ENCODE assay signal across 8 cellular contexts in the genomic region with DNA sequence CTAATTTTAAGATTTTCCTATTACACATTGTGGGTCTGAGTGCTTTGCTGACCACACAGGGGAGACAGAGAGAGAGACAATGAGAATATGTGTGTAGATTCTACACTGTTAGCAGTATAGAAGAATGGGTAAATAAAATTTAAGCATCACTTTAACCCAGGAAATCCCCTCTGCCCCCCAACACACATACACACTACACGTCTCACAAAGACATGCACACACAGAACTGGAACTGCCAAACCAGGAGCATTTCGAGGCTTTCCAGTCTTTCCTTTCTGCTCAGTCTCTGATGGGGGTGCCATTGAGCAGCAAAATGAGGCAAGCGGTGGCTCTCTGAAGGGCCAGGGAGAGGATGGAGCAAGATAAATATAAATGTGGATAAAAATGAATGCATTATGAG. TPM values are rescaled to one million over a fixed set of nuclear protein-coding genes. Genes with fewer than 3 reads are reported as not detected.
DNase-seq lines count a peak whose midpoint lies in the region; ATAC-seq, FAIRE-seq and TF ChIP-seq lines count a peak whose summit lies in the region.

No MANE protein-coding gene starts in this region.

- ATAC-seq in HG02610 (IDR thresholded peaks at IDR 0.05; ENCODE audit: unreplicated experiment): no peak

- H3K27ac ChIP-seq in endothelial cell of umbilical vein (ENCODE audit: insufficient read depth, low read depth, low read length): no peak overlapping the region

- DNase-seq in activated naive CD4-positive, alpha-beta T cell treated with anti-CD3 and anti-CD28 coated beads for 36 hours: peak; percentile 25
- no peak for DNase-seq in activated naive CD4-positive, alpha-beta T cell treated with anti-CD3 and anti-CD28 coated beads, Interleukin-2, amount 10 ng/mL, durations not matched to agents 7 days and 5 days
- DNase-seq in NOMO-1 treated with DMSO at 0.1 percent for 48 hours (lab: John Stamatoyannopoulos, UW; ENCODE audit: unreplicated experiment) (peak; percentile 24), endothelial cell of umbilical vein (ENCODE audit: low read depth, low spot score) (peak; percentile 80), putamen (ENCODE audit: low spot score) (peak; percentile 63), NCI-H446 treated with DMSO at 0.1 percent for 48 hours (lab: John Stamatoyannopoulos, UW) (no peak)
- no peak for DNase-seq in activated T-helper 2 cell treated with anti-CD3 and anti-CD28 coated beads, Interferon-gamma antibody, Interleukin-2, Interleukin-4, amounts not matched to agents 10 μg/mL and 5 μg/mL and 100 μg/mL, durations not matched to agents 14 hours and 24 hours and 36 hours (ENCODE audit: low spot score)

- peak; percentile 43 to 48 for TF ChIP-seq CTCF in endothelial cell of umbilical vein (IDR thresholded peaks at IDR 0.05; ENCODE audit: extremely low read depth in 1 of 2, insufficient read depth in 1 of 2, low read depth in 1 of 2, low read length in 2 of 2)

- intact Hi-C loops in activated naive CD4-positive, alpha-beta T cell treated with anti-CD3 and anti-CD28 coated beads for 36 hours (cut with micrococcal nuclease): no loop called here
- intact Hi-C loops in endothelial cell of umbilical vein (cut with micrococcal nuclease): loop anchor here (1.0 to 2.0 kb wide), 3 partner anchors 20 to 66 kb away; no protein-coding TSS in a partner anchor
- intact Hi-C loops in activated T-helper 2 cell treated with anti-CD3 and anti-CD28 coated beads, Interferon-gamma antibody, Interleukin-2, Interleukin-4, amounts not matched to agents 10 μg/mL and 5 μg/mL and 100 μg/mL, durations not matched to agents 14 hours and 24 hours and 36 hours (cut with micrococcal nuclease): loop anchor here (2.0 kb wide), 1 partner anchor 14 kb away; no protein-coding TSS in a partner anchor

- POLR2A ChIA-PET in endothelial cell of umbilical vein (lab: Charles Lee): interaction anchor here (1.0 kb wide), 1 partner anchor 74 kb away, joined by 3 read pairs; no protein-coding TSS in a partner anchor

- peak; percentile 78 for FAIRE-seq in endothelial cell of umbilical vein (lab: Jason Lieb, UNC)

- no peaks in the 10 kb centered on the region for H3K9me3 Mint-ChIP-seq in activated naive CD4-positive, alpha-beta T cell treated with anti-CD3 and anti-CD28 coated beads for 36 hours
- H3K9me3 Mint-ChIP-seq in activated naive CD4-positive, alpha-beta T cell treated with anti-CD3 and anti-CD28 coated beads, Interleukin-2, amount 10 ng/mL, durations not matched to agents 7 days and 5 days: no peaks in the 10 kb centered on the region
- no peaks in the 10 kb centered on the region for H3K9me3 Mint-ChIP-seq in activated T-helper 2 cell treated with anti-CD3 and anti-CD28 coated beads, Interferon-gamma antibody, Interleukin-2, Interleukin-4, amounts not matched to agents 10 μg/mL and 5 μg/mL and 100 μg/mL, durations not matched to agents 14 hours and 24 hours and 36 hours

- H3K9ac ChIP-seq in endothelial cell of umbilical vein (replicated peaks; ENCODE audit: extremely low read depth, insufficient read depth, low read length): peak overlapping the region; percentile 87

- dilution Hi-C loops in endothelial cell of umbilical vein (cut with MboI; ENCODE audit: extremely low pct_ligation_motif_present, low sequenced_read_pairs): no loop called here

- H3K27me3 Mint-ChIP-seq in activated naive CD4-positive, alpha-beta T cell treated with anti-CD3 and anti-CD28 coated beads for 36 hours (ENCODE audit: low read depth): peaks cover 14% of the 10 kb centered on the region
- peaks cover 82% of the 10 kb centered on the region for H3K27me3 Mint-ChIP-seq in activated naive CD4-positive, alpha-beta T cell treated with anti-CD3 and anti-CD28 coated beads, Interleukin-2, amount 10 ng/mL, durations not matched to agents 7 days and 5 days
- H3K27me3 Mint-ChIP-seq in activated T-helper 2 cell treated with anti-CD3 and anti-CD28 coated beads, Interferon-gamma antibody, Interleukin-2, Interleukin-4, amounts not matched to agents 10 μg/mL and 5 μg/mL and 100 μg/mL, durations not matched to agents 14 hours and 24 hours and 36 hours (ENCODE audit: low read depth): peaks cover 34% of the 10 kb centered on the region

- peaks cover 11% of the 10 kb centered on the region for H3K4me1 Mint-ChIP-seq in activated naive CD4-positive, alpha-beta T cell treated with anti-CD3 and anti-CD28 coated beads for 36 hours (ENCODE audit: low read depth)
- peaks cover 15% of the 10 kb centered on the region for H3K4me1 Mint-ChIP-seq in activated naive CD4-positive, alpha-beta T cell treated with anti-CD3 and anti-CD28 coated beads, Interleukin-2, amount 10 ng/mL, durations not matched to agents 7 days and 5 days
- H3K4me1 Mint-ChIP-seq in activated T-helper 2 cell treated with anti-CD3 and anti-CD28 coated beads, Interferon-gamma antibody, Interleukin-2, Interleukin-4, amounts not matched to agents 10 μg/mL and 5 μg/mL and 100 μg/mL, durations not matched to agents 14 hours and 24 hours and 36 hours (ENCODE audit: low read depth): peaks cover 12% of the 10 kb centered on the region

- no peak for TF ChIP-seq POLR2A in endothelial cell of umbilical vein (IDR thresholded peaks at IDR 0.05; ENCODE audit: low read depth, low read length)

- H3K4me1 ChIP-seq in endothelial cell of umbilical vein (ENCODE audit: control insufficient read depth, extremely low read depth, insufficient read depth, low read length): peaks cover 38% of the 10 kb centered on the region

- no peak overlapping the region for H3K4me3 Mint-ChIP-seq in activated naive CD4-positive, alpha-beta T cell treated with anti-CD3 and anti-CD28 coated beads for 36 hours
- no peak overlapping the region for H3K4me3 Mint-ChIP-seq in activated naive CD4-positive, alpha-beta T cell treated with anti-CD3 and anti-CD28 coated beads, Interleukin-2, amount 10 ng/mL, durations not matched to agents 7 days and 5 days
- no peak overlapping the region for H3K4me3 Mint-ChIP-seq in activated T-helper 2 cell treated with anti-CD3 and anti-CD28 coated beads, Interferon-gamma antibody, Interleukin-2, Interleukin-4, amounts not matched to agents 10 μg/mL and 5 μg/mL and 100 μg/mL, durations not matched to agents 14 hours and 24 hours and 36 hours (ENCODE audit: low read depth)

- no peaks in the 10 kb centered on the region for H3K27me3 ChIP-seq in endothelial cell of umbilical vein (ENCODE audit: control insufficient read depth in 2 of 2, insufficient read depth in 2 of 2, low read length in 2 of 2)

- no peaks in the 10 kb centered on the region for H3K9me1 ChIP-seq in endothelial cell of umbilical vein (replicated peaks; ENCODE audit: control insufficient read depth, extremely low read depth, insufficient read depth, low read length)

- CTCF ChIA-PET in activated naive CD4-positive, alpha-beta T cell treated with anti-CD3 and anti-CD28 coated beads for 36 hours (lab: Charles Lee): interaction anchor here (0.9 to 1.2 kb wide), 2 partner anchors 11 to 362 kb away, joined by 3 to 4 read pairs; no protein-coding TSS in a partner anchor
- CTCF ChIA-PET in activated naive CD4-positive, alpha-beta T cell treated with anti-CD3 and anti-CD28 coated beads, Interleukin-2, amount 10 ng/mL, durations not matched to agents 7 days and 5 days (lab: Charles Lee): interaction anchor here (1.0 to 1.2 kb wide), 2 partner anchors 10 to 13 kb away, joined by 3 to 6 read pairs; no protein-coding TSS in a partner anchor
- CTCF ChIA-PET in endothelial cell of umbilical vein (lab: Charles Lee): interaction anchor here (0.7 to 4.7 kb wide), 17 partner anchors 9 to 292 kb away, joined by 3 to 62 read pairs (median 5); no protein-coding TSS in a partner anchor

- peaks cover 0 to 2% of the 10 kb centered on the region in 2 experiments for H3K36me3 ChIP-seq in endothelial cell of umbilical vein (ENCODE audit: control insufficient read depth in 2 of 2, extremely low read depth in 1 of 2, insufficient read depth in 2 of 2, low read length in 2 of 2)

- no peaks in the 10 kb centered on the region for H3K9me3 ChIP-seq in endothelial cell of umbilical vein (replicated peaks; ENCODE audit: control insufficient read depth, insufficient read depth, low read length)

- peak overlapping the region in 1 of 3 experiments; percentile 72 for H3K4me3 ChIP-seq in endothelial cell of umbilical vein (replicated peaks in 1 of 3; ENCODE audit: insufficient read depth in 1 of 3, low read depth in 1 of 3, low read length in 3 of 3)

- H2AFZ ChIP-seq in endothelial cell of umbilical vein (ENCODE audit: low read depth, low read length): no peak overlapping the region

- peak overlapping the region; percentile 97 for H3K4me2 ChIP-seq in endothelial cell of umbilical vein (ENCODE audit: insufficient read depth, low read length)

- BruUV-seq in endothelial cell of umbilical vein (replicated peaks; lab: Mats Ljungman, UMichigan): no TSS peak

- H3K79me2 ChIP-seq in endothelial cell of umbilical vein (ENCODE audit: control insufficient read depth, insufficient read depth, low read length): peaks cover 49% of the 10 kb centered on the region

- H4K20me1 ChIP-seq in endothelial cell of umbilical vein (replicated peaks; ENCODE audit: control insufficient read depth, extremely low read depth, insufficient read depth, low read length): no peaks in the 10 kb centered on the region

- H3K36me3 Mint-ChIP-seq in activated naive CD4-positive, alpha-beta T cell treated with anti-CD3 and anti-CD28 coated beads for 36 hours (ENCODE audit: low read depth): no peaks in the 10 kb centered on the region
- H3K36me3 Mint-ChIP-seq in activated naive CD4-positive, alpha-beta T cell treated with anti-CD3 and anti-CD28 coated beads, Interleukin-2, amount 10 ng/mL, durations not matched to agents 7 days and 5 days: no peaks in the 10 kb centered on the region
- H3K36me3 Mint-ChIP-seq in activated T-helper 2 cell treated with anti-CD3 and anti-CD28 coated beads, Interferon-gamma antibody, Interleukin-2, Interleukin-4, amounts not matched to agents 10 μg/mL and 5 μg/mL and 100 μg/mL, durations not matched to agents 14 hours and 24 hours and 36 hours (ENCODE audit: low read depth): no peaks in the 10 kb centered on the region

- H3K27ac Mint-ChIP-seq in activated naive CD4-positive, alpha-beta T cell treated with anti-CD3 and anti-CD28 coated beads for 36 hours: no peak overlapping the region
- no peak overlapping the region for H3K27ac Mint-ChIP-seq in activated naive CD4-positive, alpha-beta T cell treated with anti-CD3 and anti-CD28 coated beads, Interleukin-2, amount 10 ng/mL, durations not matched to agents 7 days and 5 days
- no peak overlapping the region for H3K27ac Mint-ChIP-seq in activated T-helper 2 cell treated with anti-CD3 and anti-CD28 coated beads, Interferon-gamma antibody, Interleukin-2, Interleukin-4, amounts not matched to agents 10 μg/mL and 5 μg/mL and 100 μg/mL, durations not matched to agents 14 hours and 24 hours and 36 hours

RNA-seq across cellular contexts. Expression of gene MERTK, which starts 2.5 kb away (rescaled TPM):
- under 1 TPM; 0.57 to 0.88 TPM for total RNA-seq in activated naive CD4-positive, alpha-beta T cell treated with anti-CD3 and anti-CD28 coated beads for 36 hours
- total RNA-seq in endothelial cell of umbilical vein: 37.3 TPM in 2 replicates
- 38.6 and 39.6 TPM in 2 replicates for polyA plus RNA-seq in endothelial cell of umbilical vein
- polyA plus RNA-seq in endothelial cell of umbilical vein (2011; cell fraction: cytosol; rRNA removed): 25.8 and 31.1 TPM in 2 replicates
- 113 and 116 TPM in 2 replicates for polyA plus RNA-seq in endothelial cell of umbilical vein (2011; cell fraction: nucleus; rRNA removed)
- polyA plus RNA-seq in endothelial cell of umbilical vein (2012): 18.1 and 27.2 TPM in 2 replicates
- 53.1 and 66.4 TPM in 2 replicates for polyA minus RNA-seq in endothelial cell of umbilical vein
- not detected for polyA minus RNA-seq in endothelial cell of umbilical vein (2011; cell fraction: cytosol; rRNA and poly(A)+ RNA removed)
- polyA minus RNA-seq in endothelial cell of umbilical vein (2011; cell fraction: nucleus; rRNA and poly(A)+ RNA removed): 53.2 and 69.2 TPM in 2 replicates
- total RNA-seq in activated T-helper 2 cell treated with anti-CD3 and anti-CD28 coated beads, Interferon-gamma antibody, Interleukin-2, Interleukin-4, amounts not matched to agents 10 μg/mL and 5 μg/mL and 100 μg/mL, durations not matched to agents 14 hours and 24 hours and 36 hours: 1.0 and 1.4 TPM in 2 replicates

RNA-seq across cellular contexts. Expression of gene ANAPC1, which starts 16.9 kb away (rescaled TPM):
- total RNA-seq in activated naive CD4-positive, alpha-beta T cell treated with anti-CD3 and anti-CD28 coated beads for 36 hours: 100 to 1,000 TPM in 1 of 2 experiments, 10 to 100 TPM in 1; 92.5 to 104 TPM
- 58.3 and 61.5 TPM in 2 replicates for total RNA-seq in endothelial cell of umbilical vein
- polyA plus RNA-seq in endothelial cell of umbilical vein: 18.9 and 21.9 TPM in 2 replicates
- polyA plus RNA-seq in endothelial cell of umbilical vein (2011; cell fraction: cytosol; rRNA removed): 17.6 and 18.7 TPM in 2 replicates
- 35.9 and 50.6 TPM in 2 replicates for polyA plus RNA-seq in endothelial cell of umbilical vein (2011; cell fraction: nucleus; rRNA removed)
- 20.1 and 27.6 TPM in 2 replicates for polyA plus RNA-seq in endothelial cell of umbilical vein (2012)
- polyA minus RNA-seq in endothelial cell of umbilical vein: 77.9 and 87.2 TPM in 2 replicates
- 39.4 TPM for polyA minus RNA-seq in endothelial cell of umbilical vein (2011; cell fraction: cytosol; rRNA and poly(A)+ RNA removed)
- 107 and 121 TPM in 2 replicates for polyA minus RNA-seq in endothelial cell of umbilical vein (2011; cell fraction: nucleus; rRNA and poly(A)+ RNA removed)
- total RNA-seq in activated T-helper 2 cell treated with anti-CD3 and anti-CD28 coated beads, Interferon-gamma antibody, Interleukin-2, Interleukin-4, amounts not matched to agents 10 μg/mL and 5 μg/mL and 100 μg/mL, durations not matched to agents 14 hours and 24 hours and 36 hours: 115 and 121 TPM in 2 replicates

Comparison
In these comparisons a context has a peak if more than half of its experiments do, and no peak if none do; other contexts are left out.
1. DNase-seq: peak in activated naive CD4-positive, alpha-beta T cell treated with anti-CD3 and anti-CD28 coated beads for 36 hours (single experiment), NOMO-1 treated with DMSO at 0.1 percent for 48 hours (single experiment), endothelial cell of umbilical vein (single experiment) and putamen (single experiment); none in activated naive CD4-positive, alpha-beta T cell treated with anti-CD3 and anti-CD28 coated beads, Interleukin-2, amount 10 ng/mL, durations not matched to agents 7 days and 5 days (single experiment), activated T-helper 2 cell treated with anti-CD3 and anti-CD28 coated beads, Interferon-gamma antibody, Interleukin-2, Interleukin-4, amounts not matched to agents 10 μg/mL and 5 μg/mL and 100 μg/mL, durations not matched to agents 14 hours and 24 hours and 36 hours (single experiment) and NCI-H446 treated with DMSO at 0.1 percent for 48 hours (single experiment).
2. RNA of gene MERTK, which starts 2.5 kb away (total RNA-seq): 37.3 TPM in endothelial cell of umbilical vein; 1.0 to 1.4 TPM in activated T-helper 2 cell treated with anti-CD3 and anti-CD28 coated beads, Interferon-gamma antibody, Interleukin-2, Interleukin-4, amounts not matched to agents 10 μg/mL and 5 μg/mL and 100 μg/mL, durations not matched to agents 14 hours and 24 hours and 36 hours and 0.57 to 0.88 TPM in activated naive CD4-positive, alpha-beta T cell treated with anti-CD3 and anti-CD28 coated beads for 36 hours; every median in the first group is over 10 times any median in the second.